Comparison of ENCODE assay signal across 8 cellular contexts in the genomic region with DNA sequence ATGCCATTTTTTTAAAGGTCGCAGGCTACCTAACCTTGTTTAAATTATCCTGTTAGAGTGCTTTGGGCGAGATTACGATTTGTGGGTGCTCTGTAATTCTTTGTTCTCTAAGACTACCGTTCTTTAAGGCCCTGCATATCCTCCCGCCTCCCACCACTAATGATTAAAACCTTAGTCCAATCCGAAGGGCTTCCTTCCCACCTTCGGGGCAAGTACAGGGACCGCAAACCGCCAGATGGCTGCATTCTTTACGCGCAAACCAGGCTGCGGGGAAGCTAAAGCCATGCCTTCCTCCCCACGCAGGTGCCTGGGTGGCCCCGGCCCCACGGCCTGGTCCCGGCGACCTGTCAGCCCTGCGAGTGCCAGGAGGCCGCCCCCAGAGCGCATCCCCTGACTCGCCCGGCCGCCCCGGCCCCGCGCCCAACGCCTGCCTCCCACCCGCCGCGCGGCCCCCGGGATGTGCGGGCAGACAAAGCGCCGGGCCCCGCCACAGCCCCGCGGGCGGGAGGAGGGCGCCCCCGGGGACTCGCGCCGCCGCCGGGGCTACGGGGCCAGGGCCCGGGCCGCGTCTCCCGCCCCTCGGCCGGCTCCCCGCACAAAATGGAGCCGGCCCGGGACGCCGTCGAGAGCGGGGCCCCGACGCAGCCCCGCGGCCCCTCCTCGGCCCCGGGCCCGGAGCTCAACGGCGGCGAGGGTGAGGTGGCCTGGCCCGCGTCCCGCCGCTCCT. TPM values are rescaled to one million over a fixed set of nuclear protein-coding genes. Genes with fewer than 3 reads are reported as not detected.
DNase-seq lines count a peak whose midpoint lies in the region; ATAC-seq and TF ChIP-seq lines count a peak whose summit lies in the region.

No MANE protein-coding gene starts in this region.

- 0 to 1% methylated on average over 13 to 70 of the region's 74 CpGs for WGBS in body of pancreas, 2 donors

- H3K9me3 ChIP-seq in DND-41 (ENCODE audit: insufficient read depth, low read length, severe bottlenecking) (no peaks in the 10 kb centered on the region), body of pancreas (no peaks in the 10 kb centered on the region), iPS-15b (ENCODE audit: control insufficient read depth, insufficient read depth, low read length) (no peaks in the 10 kb centered on the region)

- no peaks in the 10 kb centered on the region; the same call in 1 of the 2 replicates for H4K20me1 ChIP-seq in DND-41 (ENCODE audit: insufficient read depth, low read length)

- H2AFZ ChIP-seq in DND-41 (ENCODE audit: low read depth, low read length) = peak overlapping the region; percentile 62

- peak overlapping the region; percentile 81 for H3K4me2 ChIP-seq in DND-41 (ENCODE audit: insufficient read depth, low read length)

- H3K4me3 ChIP-seq in DND-41 (ENCODE audit: low read depth in 1 of 2, low read length in 2 of 2) (peak overlapping the region; percentile 62 to 65; a peak in 3 of 4 replicates), body of pancreas (peak overlapping the region; percentile 45 to 51), iPS-15b (ENCODE audit: low read depth, low read length) (peak overlapping the region; percentile 73), skeletal muscle cell (ENCODE audit: low read depth, low read length) (peak overlapping the region; percentile 75)

- peaks cover under 1% of the 10 kb centered on the region for H3K27me3 ChIP-seq in DND-41 (ENCODE audit: insufficient read depth, low read length, poor library complexity)
- no peaks in the 10 kb centered on the region for H3K27me3 ChIP-seq in body of pancreas
- no peaks in the 10 kb centered on the region for H3K27me3 ChIP-seq in iPS-15b (ENCODE audit: control insufficient read depth, insufficient read depth, low read length)

- peaks cover 32% of the 10 kb centered on the region for H3K36me3 ChIP-seq in DND-41 (ENCODE audit: insufficient read depth, low read length)
- H3K36me3 ChIP-seq in body of pancreas (replicated peaks in 1 of 2; ENCODE audit: insufficient read depth in 1 of 2, low read depth in 2 of 2) = no peaks in the 10 kb centered on the region
- peaks cover 3% of the 10 kb centered on the region for H3K36me3 ChIP-seq in iPS-15b (ENCODE audit: control insufficient read depth, insufficient read depth, low read length)

- TF ChIP-seq CTCF in DND-41 (IDR thresholded peaks at IDR 0.05; ENCODE audit: borderline replicate concordance, extremely low read depth, low read length, poor library complexity, severe bottlenecking) (no peak), body of pancreas (IDR thresholded peaks at IDR 0.05) (no peak)

- H3K27ac ChIP-seq in DND-41 (ENCODE audit: low read length) (peak overlapping the region; percentile 82), body of pancreas (peak overlapping the region; percentile 86 to 90 (median 88))

- H3K4me1 ChIP-seq in DND-41 (ENCODE audit: insufficient read depth, low read length) (peaks cover 47% of the 10 kb centered on the region), body of pancreas (peaks cover 39% of the 10 kb centered on the region), iPS-15b (ENCODE audit: control insufficient read depth, insufficient read depth, low read length) (peaks cover 10% of the 10 kb centered on the region)

- peaks cover 54% of the 10 kb centered on the region for H3K79me2 ChIP-seq in DND-41 (ENCODE audit: insufficient read depth, low read length)

- ATAC-seq in DND-41 (ENCODE audit: insufficient read depth, low read depth) (peak; percentile 36), GM21529 (IDR thresholded peaks at IDR 0.05; ENCODE audit: unreplicated experiment) (peak; percentile 27), body of pancreas (peak; percentile 10)

- DNase-seq in DND-41 (peak; percentile 67), KBM-7 (peak; percentile 55), UCSD-AML1 (lab: John Stamatoyannopoulos, UW; ENCODE audit: unreplicated experiment) (peak; percentile 30), body of pancreas (peak; percentile 44 to 54 (median 46)), skeletal muscle cell (ENCODE audit: low read depth) (no peak), GOT3 (lab: John Stamatoyannopoulos, UW) (no peak)

- in situ Hi-C loops in KBM-7 (cut with MboI; ENCODE audit: low pct_unique_long_range_greater_than_20kb, low sequenced_read_pairs) = no loop called here

- intact Hi-C loops in body of pancreas (cut with DNase I) = no loop called here

- H3K9ac ChIP-seq in DND-41 (ENCODE audit: low read depth, low read length) = peak overlapping the region; percentile 79
- H3K9ac ChIP-seq in iPS-15b (ENCODE audit: low read depth, low read length) = peak overlapping the region; percentile 89

- TF ChIP-seq POLR2A in body of pancreas (IDR thresholded peaks at IDR 0.05) = peak in 2 of 3 donors; percentile 39 to 50

RNA-seq across cellular contexts. Expression of a gene that starts 0.7 kb away (rescaled TPM):
- 10 to 100 TPM; 15.2 to 15.6 TPM for total RNA-seq in body of pancreas

Comparison
In these comparisons a context has a peak if more than half of its experiments do, and no peak if none do; other contexts are left out.
1. DNase-seq: peak in DND-41 (single experiment), KBM-7 (single experiment), UCSD-AML1 (single experiment) and body of pancreas (4 of 4); none in skeletal muscle cell (single experiment) and GOT3 (single experiment).
2. Peak in every context shown above with its lines, with median percentiles within 50 percentile points of each other: ATAC-seq and H3K4me3 ChIP-seq.